8 cellular contexts compared by ENCODE assay signal in the genomic region with DNA sequence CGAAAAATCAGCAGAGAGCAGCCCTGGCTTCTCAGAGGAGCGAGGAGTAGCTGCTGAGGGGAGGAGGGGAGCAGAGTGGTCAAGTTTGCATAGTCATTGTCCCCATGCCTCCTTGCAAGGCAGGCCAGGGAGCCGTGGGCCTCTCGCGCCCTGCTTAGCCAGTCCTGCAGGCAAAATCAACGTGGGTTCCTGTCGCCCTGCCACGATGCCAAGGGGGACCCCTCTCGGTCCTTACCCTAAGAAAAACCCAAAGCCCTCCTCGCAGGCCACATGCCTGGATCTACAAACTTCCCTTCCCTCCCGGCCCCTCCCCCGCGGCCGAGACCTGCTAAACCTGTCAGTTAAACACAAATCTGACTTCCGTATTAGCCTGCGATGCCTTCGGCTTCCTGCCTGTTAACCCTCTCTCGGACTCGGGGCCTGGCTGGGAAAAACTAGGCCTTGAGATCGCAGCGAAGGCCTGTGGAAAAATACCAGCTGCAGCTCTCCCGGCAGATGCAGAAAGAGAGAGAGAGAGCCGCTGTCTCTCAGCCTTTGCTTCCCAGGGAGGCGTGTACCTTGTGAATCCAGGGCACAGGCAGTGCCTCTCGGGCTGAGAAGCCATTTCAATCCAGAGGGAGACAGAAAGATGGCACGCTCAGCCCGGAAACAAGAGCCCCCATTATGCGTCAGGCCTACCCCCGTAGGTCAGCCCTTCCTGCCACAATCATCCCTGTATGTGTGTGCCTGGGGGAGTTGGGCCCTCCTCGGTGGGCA. TPM values are rescaled to one million over a fixed set of nuclear protein-coding genes. Genes with fewer than 3 reads are reported as not detected.
DNase-seq lines count a peak whose midpoint lies in the region; ATAC-seq and TF ChIP-seq lines count a peak whose summit lies in the region.

No MANE protein-coding gene starts in this region.

- POLR2A ChIA-PET in CD4-positive, alpha-beta T cell (lab: Charles Lee): interaction anchor here (0.8 to 4.0 kb wide), 13 partner anchors 9 to 182 kb away, joined by 3 to 44 read pairs (median 4); a partner anchor contains a TSS

- no peak for TF ChIP-seq CTCF in CD4-positive, alpha-beta T cell (IDR thresholded peaks at IDR 0.05)
- TF ChIP-seq CTCF in Peyer's patch (IDR thresholded peaks at IDR 0.05) (peak in 1 of 6 experiments; percentile 9), foreskin fibroblast (IDR thresholded peaks at IDR 0.05; ENCODE audit: low read depth, low read length) (no peak)

- no peaks in the 10 kb centered on the region for H3K9me3 Mint-ChIP-seq in CD4-positive, alpha-beta T cell

- peak overlapping the region; percentile 77 to 90 for H3K9ac ChIP-seq in stomach smooth muscle (ENCODE audit: low read length in 2 of 2)

- intact Hi-C loops in CD4-positive, alpha-beta T cell (cut with DNase I, micrococcal nuclease): loop anchor here (2.0 to 5.0 kb wide), 2 partner anchors 27 to 145 kb away; a partner anchor contains a TSS

- H3K4me3 Mint-ChIP-seq in CD4-positive, alpha-beta T cell: peak overlapping the region; percentile 93

- CTCF ChIA-PET in CD4-positive, alpha-beta T cell (lab: Charles Lee): interaction anchor here (4.2 kb wide), 1 partner anchor 27 kb away, joined by 28 read pairs; no protein-coding TSS in a partner anchor

- H3K27me3 ChIP-seq in CD4-positive, alpha-beta T cell (ENCODE audit: control insufficient read depth, insufficient read depth, low read length): no peaks in the 10 kb centered on the region
- H3K27me3 ChIP-seq in Peyer's patch (no peaks in the 10 kb centered on the region), neuron (ENCODE audit: insufficient read depth, low read length) (no peaks in the 10 kb centered on the region), stomach smooth muscle (ENCODE audit: control insufficient read depth in 1 of 2, insufficient read depth in 2 of 2, low read length in 2 of 2) (no peaks in the 10 kb centered on the region)

- peak; percentile 38 for ATAC-seq in CD4-positive, alpha-beta T cell (ENCODE audit: poor library complexity)
- ATAC-seq in GM19468 (IDR thresholded peaks at IDR 0.05; ENCODE audit: extremely low read depth, unreplicated experiment): peak; percentile 20

- H2AFZ ChIP-seq in neuron (ENCODE audit: low read depth, low read length): no peak overlapping the region

- H3K27me3 Mint-ChIP-seq in CD4-positive, alpha-beta T cell: no peaks in the 10 kb centered on the region

- H3K36me3 ChIP-seq in Peyer's patch (no peaks in the 10 kb centered on the region), neuron (ENCODE audit: insufficient read depth, low read length) (no peaks in the 10 kb centered on the region), stomach smooth muscle (ENCODE audit: control insufficient read depth in 2 of 2, insufficient read depth in 2 of 2, low read length in 2 of 2) (no peaks in the 10 kb centered on the region)

- peak; percentile 42 to 74 for TF ChIP-seq POLR2A in Peyer's patch (IDR thresholded peaks at IDR 0.05)

- H3K9me3 ChIP-seq in CD4-positive, alpha-beta T cell (ENCODE audit: control insufficient read depth, low read length): no peaks in the 10 kb centered on the region
- H3K9me3 ChIP-seq in Peyer's patch (no peaks in the 10 kb centered on the region), neuron (ENCODE audit: low read length) (no peaks in the 10 kb centered on the region), stomach smooth muscle (ENCODE audit: control insufficient read depth in 2 of 2, low read length in 2 of 2) (no peaks in the 10 kb centered on the region)

- DNase-seq in CD4-positive, alpha-beta T cell: peak; percentile 54 to 71 (median 60)
- DNase-seq in HuH-7 (ENCODE audit: low spot score) (peak; percentile 63), Peyer's patch (peak; percentile 91 to 95 (median 92)), foreskin fibroblast (peak; percentile 95 to 96)
- peak; percentile 61 for DNase-seq in activated effector memory CD4-positive, alpha-beta T cell treated with Interleukin-2 at 50 U/mL for 16 hours

- peak overlapping the region; percentile 8 to 38 (median 31) for H3K4me3 ChIP-seq in Peyer's patch
- no peak overlapping the region for H3K4me3 ChIP-seq in foreskin fibroblast (ENCODE audit: low read depth in 1 of 2, low read length in 2 of 2)
- H3K4me3 ChIP-seq in neuron (ENCODE audit: low read length): peak overlapping the region; percentile 83
- peak overlapping the region; percentile 20 to 47 for H3K4me3 ChIP-seq in stomach smooth muscle (ENCODE audit: low read length in 2 of 2)

- peak overlapping the region; percentile 85 for H3K27ac ChIP-seq in CD4-positive, alpha-beta T cell (ENCODE audit: low read depth, low read length)
- H3K27ac ChIP-seq in Peyer's patch (peak overlapping the region; percentile 87 to 99 (median 96)), stomach smooth muscle (ENCODE audit: low read length) (peak overlapping the region; percentile 99)

- H3K36me3 Mint-ChIP-seq in CD4-positive, alpha-beta T cell (ENCODE audit: low read depth): peaks cover 23% of the 10 kb centered on the region

- H3K27ac Mint-ChIP-seq in CD4-positive, alpha-beta T cell: no peak overlapping the region

- H3K4me1 ChIP-seq in Peyer's patch (peaks cover 22 to 84% (median 58%) of the 10 kb centered on the region in 4 donors), neuron (ENCODE audit: insufficient read depth, low read length) (peaks cover 68% of the 10 kb centered on the region), stomach smooth muscle (ENCODE audit: control insufficient read depth, insufficient read depth, low read length) (peaks cover 89% of the 10 kb centered on the region)

- peaks cover 58% of the 10 kb centered on the region for H3K4me1 Mint-ChIP-seq in CD4-positive, alpha-beta T cell (ENCODE audit: low read depth)

RNA-seq across cellular contexts. Expression of a gene that starts 1.0 kb away (rescaled TPM):
- 10 to 100 TPM; 33.0 to 34.3 TPM for total RNA-seq in CD4-positive, alpha-beta T cell
- 100 to 1,000 TPM in 1 of 4 donors, 10 to 100 TPM in 3; 51.3 to 106 (median 94.0) TPM for total RNA-seq in Peyer's patch

Comparison
In these comparisons a context has a peak if more than half of its experiments do, and no peak if none do; other contexts are left out.
1. H3K4me3 ChIP-seq: peak in Peyer's patch (4 of 4), neuron (single experiment) and stomach smooth muscle (2 of 2); none in foreskin fibroblast (0 of 2).
2. Peak in every context shown above with its lines, with median percentiles within 50 percentile points of each other: DNase-seq and H3K27ac ChIP-seq.